In genomic region chr19:18089726-18090125, GRCh38 we compare ENCODE assay signal across 1 cellular context.
TF ChIP-seq lines count a peak whose summit lies in the region.

No MANE protein-coding gene starts in this region.

TF ChIP-seq in K562, 482 proteins besides CTCF, POLR2A, EP300 and RAD21:
- TF ChIP-seq CBX8 (IDR thresholded peaks at IDR 0.05; ENCODE audit: borderline replicate concordance, extremely low read depth, low read depth, low read length, poor library complexity, severe bottlenecking) (no peak), HNRNPLL (IDR thresholded peaks at IDR 0.05; ENCODE audit: low read depth, low read length, poor library complexity, severe bottlenecking) (no peak), TEAD4 (IDR thresholded peaks at IDR 0.05; ENCODE audit: low read length) (no peak), TEAD4 (CRISPR knock-in tag; IDR thresholded peaks at IDR 0.05; ENCODE audit: borderline replicate concordance) (no peak), DIDO1 (tag; IDR thresholded peaks at IDR 0.05; ENCODE audit: low read depth) (no peak), MIER1 (IDR thresholded peaks at IDR 0.05; ENCODE audit: low read depth) (no peak), CHD2 (IDR thresholded peaks at IDR 0.05; ENCODE audit: low read depth, low read length) (no peak)
- TF ChIP-seq, protein P1, sequence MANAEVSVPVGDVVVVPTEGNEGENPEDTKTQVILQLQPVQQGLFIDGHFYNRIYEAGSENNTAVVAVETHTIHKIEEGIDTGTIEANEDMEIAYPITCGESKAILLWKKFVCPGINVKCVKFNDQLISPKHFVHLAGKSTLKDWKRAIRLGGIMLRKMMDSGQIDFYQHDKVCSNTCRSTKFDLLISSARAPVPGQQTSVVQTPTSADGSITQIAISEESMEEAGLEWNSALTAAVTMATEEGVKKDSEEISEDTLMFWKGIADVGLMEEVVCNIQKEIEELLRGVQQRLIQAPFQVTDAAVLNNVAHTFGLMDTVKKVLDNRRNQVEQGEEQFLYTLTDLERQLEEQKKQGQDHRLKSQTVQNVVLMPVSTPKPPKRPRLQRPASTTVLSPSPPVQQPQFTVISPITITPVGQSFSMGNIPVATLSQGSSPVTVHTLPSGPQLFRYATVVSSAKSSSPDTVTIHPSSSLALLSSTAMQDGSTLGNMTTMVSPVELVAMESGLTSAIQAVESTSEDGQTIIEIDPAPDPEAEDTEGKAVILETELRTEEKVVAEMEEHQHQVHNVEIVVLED (CRISPR knock-in tag; IDR thresholded peaks at IDR 0.05): no peak
